Comparison of ENCODE assay signal across 1 cellular context in genomic region chr15:28890711-28891495, GRCh38.
TF ChIP-seq lines count a peak whose summit lies in the region.

No MANE protein-coding gene starts in this region.

TF ChIP-seq in HepG2, 621 proteins besides CTCF, POLR2A, EP300 and RAD21:
- no peak for TF ChIP-seq SRF (IDR thresholded peaks at IDR 0.05; ENCODE audit: low read depth, low read length)
- no peak for TF ChIP-seq ZBTB46 (CRISPR knock-in tag; IDR thresholded peaks at IDR 0.05; ENCODE audit: borderline replicate concordance)
- TF ChIP-seq SNAPC2 (CRISPR knock-in tag; IDR thresholded peaks at IDR 0.05) = no peak
- TF ChIP-seq NR3C1 (CRISPR knock-in tag; IDR thresholded peaks at IDR 0.05) = no peak
- no peak for TF ChIP-seq ZNF839 (CRISPR knock-in tag; IDR thresholded peaks at IDR 0.05; ENCODE audit: borderline replicate concordance)
- no peak for TF ChIP-seq ZFP36L2 (CRISPR knock-in tag; IDR thresholded peaks at IDR 0.05)
- no peak for TF ChIP-seq ZNF460 (CRISPR knock-in tag; IDR thresholded peaks at IDR 0.05; ENCODE audit: borderline replicate concordance)
- no peak for TF ChIP-seq ATF4 (CRISPR knock-in tag; IDR thresholded peaks at IDR 0.05)
- TF ChIP-seq MXD4 (CRISPR knock-in tag; IDR thresholded peaks at IDR 0.05) = no peak
